Comparison of ENCODE assay signal across 18 cellular contexts in the genomic region with DNA sequence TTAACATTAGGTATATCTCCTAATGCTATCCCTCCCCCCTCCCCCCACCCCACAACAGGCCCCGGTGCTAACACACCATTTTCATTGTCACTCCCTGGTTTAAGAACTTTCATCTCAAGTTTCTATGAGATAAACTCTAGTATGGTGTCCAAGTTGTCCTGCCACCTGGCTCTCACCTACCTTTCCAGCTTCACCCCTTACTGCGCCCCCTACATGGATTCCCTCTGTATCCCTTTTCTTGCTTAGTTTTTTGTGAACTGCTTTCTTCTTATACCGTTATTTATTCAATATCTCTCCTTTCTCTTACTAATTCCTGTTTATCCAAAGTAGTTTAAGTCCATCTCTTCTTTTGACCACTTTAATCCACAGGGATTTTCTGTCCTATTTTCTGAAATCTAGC. TPM values are rescaled to one million over a fixed set of nuclear protein-coding genes. Genes with fewer than 3 reads are reported as not detected.
A peak's percentile ranks its signal among the peaks of the same experiment; 100 is the strongest.
DNase-seq lines count a peak whose midpoint lies in the region; ATAC-seq lines count a peak whose summit lies in the region.
"Had no signal": no experiment of that assay in that cellular context is flagged by ENCODE, and none has a peak within 500 bp of the region (broad histone marks: within the 10 kb centered on the region; RNA-seq: fewer than 3 reads in every experiment).

No MANE protein-coding gene starts in this region.

- no peak for DNase-seq in activated naive CD4-positive, alpha-beta T cell treated with anti-CD3 and anti-CD28 coated beads for 36 hours
- DNase-seq in T-cell = no peak
- DNase-seq in iPS-NIHi7 (ENCODE audit: extremely low spot score) = peak; percentile 21
- no peak for DNase-seq in stimulated activated effector memory CD8-positive, alpha-beta T cell treated with anti-CD3 and anti-CD28 coated beads, Interleukin-12 subunit alpha, Interleukin-12 subunit beta, amount 100 ng/mL, for 72 hours (ENCODE audit: low spot score in 2 of 2)
- DNase-seq in GM03348 (ENCODE audit: low spot score) = no peak
- DNase-seq: activated CD8-positive, alpha-beta memory T cell treated with anti-CD3 and anti-CD28 coated beads, Interleukin-2, amount 10 ng/mL, durations not matched to agents 7 days and 5 days; activated gamma-delta T cell; effector CD8-positive, alpha-beta T cell; esophagus squamous epithelium; left cardiac atrium; NCI-H2171; SHP77 treated with DMSO at 0.1 percent for 48 hours had no signal

- H3K27ac Mint-ChIP-seq in activated naive CD4-positive, alpha-beta T cell treated with anti-CD3 and anti-CD28 coated beads, Interleukin-2, amount 50 U/mL, for 24 hours = peak overlapping the region; percentile 88
- no peak overlapping the region for H3K27ac Mint-ChIP-seq in activated naive CD4-positive, alpha-beta T cell treated with anti-CD3 and anti-CD28 coated beads for 36 hours
- H3K27ac Mint-ChIP-seq in T-cell = peak overlapping the region; percentile 36 to 43
- H3K27ac Mint-ChIP-seq in stimulated activated effector memory CD8-positive, alpha-beta T cell treated with anti-CD3 and anti-CD28 coated beads, Interleukin-12 subunit alpha, Interleukin-12 subunit beta, amount 100 ng/mL, for 72 hours = peak overlapping the region; percentile 58
- H3K27ac Mint-ChIP-seq: activated CD8-positive, alpha-beta memory T cell treated with anti-CD3 and anti-CD28 coated beads, Interleukin-2, amount 10 ng/mL, durations not matched to agents 7 days and 5 days; T-helper 1 cell treated with Interleukin-12 subunit alpha and Interleukin-12 subunit beta and Interleukin-4 antibody, amounts not matched to agents 30 μg/mL and 1 μg/mL, for 36 hours had no signal

- H3K4me1 Mint-ChIP-seq in activated naive CD4-positive, alpha-beta T cell treated with anti-CD3 and anti-CD28 coated beads, Interleukin-2, amount 50 U/mL, for 24 hours = peaks cover 83% of the 10 kb centered on the region
- peaks cover 68% of the 10 kb centered on the region for H3K4me1 Mint-ChIP-seq in activated naive CD4-positive, alpha-beta T cell treated with anti-CD3 and anti-CD28 coated beads for 36 hours (ENCODE audit: low read depth)
- H3K4me1 Mint-ChIP-seq in T-cell = peaks cover 77 to 89% (median 81%) of the 10 kb centered on the region in 3 donors
- peaks cover 68% of the 10 kb centered on the region for H3K4me1 Mint-ChIP-seq in stimulated activated effector memory CD8-positive, alpha-beta T cell treated with anti-CD3 and anti-CD28 coated beads, Interleukin-12 subunit alpha, Interleukin-12 subunit beta, amount 100 ng/mL, for 72 hours

- no peaks in the 10 kb centered on the region for H3K9me3 Mint-ChIP-seq in activated naive CD4-positive, alpha-beta T cell treated with anti-CD3 and anti-CD28 coated beads, Interleukin-2, amount 50 U/mL, for 24 hours
- no peaks in the 10 kb centered on the region for H3K9me3 Mint-ChIP-seq in activated naive CD4-positive, alpha-beta T cell treated with anti-CD3 and anti-CD28 coated beads for 36 hours
- no peaks in the 10 kb centered on the region for H3K9me3 Mint-ChIP-seq in T-cell
- no peaks in the 10 kb centered on the region for H3K9me3 Mint-ChIP-seq in stimulated activated effector memory CD8-positive, alpha-beta T cell treated with anti-CD3 and anti-CD28 coated beads, Interleukin-12 subunit alpha, Interleukin-12 subunit beta, amount 100 ng/mL, for 72 hours
- H3K9me3 Mint-ChIP-seq: T-helper 1 cell treated with Interleukin-12 subunit alpha and Interleukin-12 subunit beta and Interleukin-4 antibody, amounts not matched to agents 30 μg/mL and 1 μg/mL, for 36 hours had no signal

- ATAC-seq in T-cell (replicated peaks in 1 of 4) (no peak), GM21390 (IDR thresholded peaks at IDR 0.05; ENCODE audit: unreplicated experiment) (no peak), HG03571 (IDR thresholded peaks at IDR 0.05; ENCODE audit: unreplicated experiment) (no peak)
- no peak for ATAC-seq in stimulated activated effector memory CD8-positive, alpha-beta T cell treated with anti-CD3 and anti-CD28 coated beads, Interleukin-12 subunit alpha, Interleukin-12 subunit beta, amount 100 ng/mL, for 72 hours
- ATAC-seq: A549; activated CD4-positive, CD25-positive, alpha-beta regulatory T cell treated with anti-CD3 and anti-CD28 coated beads, Interleukin-2, amount 50 U/mL, for 24 hours; activated CD8-positive, alpha-beta memory T cell treated with anti-CD3 and anti-CD28 coated beads, Interleukin-2, amount 10 ng/mL, durations not matched to agents 7 days and 5 days had no signal

- no peaks in the 10 kb centered on the region for H3K27me3 Mint-ChIP-seq in activated naive CD4-positive, alpha-beta T cell treated with anti-CD3 and anti-CD28 coated beads, Interleukin-2, amount 50 U/mL, for 24 hours
- H3K27me3 Mint-ChIP-seq in activated naive CD4-positive, alpha-beta T cell treated with anti-CD3 and anti-CD28 coated beads for 36 hours (ENCODE audit: low read depth) = no peaks in the 10 kb centered on the region
- no peaks in the 10 kb centered on the region for H3K27me3 Mint-ChIP-seq in T-cell
- H3K27me3 Mint-ChIP-seq: activated CD8-positive, alpha-beta memory T cell treated with anti-CD3 and anti-CD28 coated beads, Interleukin-2, amount 10 ng/mL, durations not matched to agents 7 days and 5 days had no signal

- CTCF ChIA-PET in activated naive CD4-positive, alpha-beta T cell treated with anti-CD3 and anti-CD28 coated beads for 36 hours (lab: Charles Lee) = no interaction called here
- CTCF ChIA-PET in T-cell (lab: Charles Lee) = no interaction called here

- POLR2A ChIA-PET in T-cell (lab: Charles Lee) = no interaction called here

- intact Hi-C loops in activated naive CD4-positive, alpha-beta T cell treated with anti-CD3 and anti-CD28 coated beads for 36 hours (cut with micrococcal nuclease) = loop anchor here (2.0 kb wide), 1 partner anchor 14 kb away; no protein-coding TSS in a partner anchor

- H3K36me3 Mint-ChIP-seq in activated naive CD4-positive, alpha-beta T cell treated with anti-CD3 and anti-CD28 coated beads, Interleukin-2, amount 50 U/mL, for 24 hours = peaks cover 12% of the 10 kb centered on the region
- H3K36me3 Mint-ChIP-seq in activated naive CD4-positive, alpha-beta T cell treated with anti-CD3 and anti-CD28 coated beads for 36 hours (ENCODE audit: low read depth) = peaks cover 8% of the 10 kb centered on the region
- H3K36me3 Mint-ChIP-seq in T-cell = peaks cover 47% of the 10 kb centered on the region
- peaks cover 13% of the 10 kb centered on the region for H3K36me3 Mint-ChIP-seq in stimulated activated effector memory CD8-positive, alpha-beta T cell treated with anti-CD3 and anti-CD28 coated beads, Interleukin-12 subunit alpha, Interleukin-12 subunit beta, amount 100 ng/mL, for 72 hours

- H3K4me3 Mint-ChIP-seq in activated naive CD4-positive, alpha-beta T cell treated with anti-CD3 and anti-CD28 coated beads, Interleukin-2, amount 50 U/mL, for 24 hours = peak overlapping the region; percentile 19
- no peak overlapping the region for H3K4me3 Mint-ChIP-seq in activated naive CD4-positive, alpha-beta T cell treated with anti-CD3 and anti-CD28 coated beads for 36 hours
- peak overlapping the region in 1 of 3 donors; percentile 1 for H3K4me3 Mint-ChIP-seq in T-cell
- no peak overlapping the region for H3K4me3 Mint-ChIP-seq in stimulated activated effector memory CD8-positive, alpha-beta T cell treated with anti-CD3 and anti-CD28 coated beads, Interleukin-12 subunit alpha, Interleukin-12 subunit beta, amount 100 ng/mL, for 72 hours
- H3K4me3 Mint-ChIP-seq: activated CD8-positive, alpha-beta memory T cell treated with anti-CD3 and anti-CD28 coated beads, Interleukin-2, amount 10 ng/mL, durations not matched to agents 7 days and 5 days; T-helper 1 cell treated with Interleukin-12 subunit alpha and Interleukin-12 subunit beta and Interleukin-4 antibody, amounts not matched to agents 30 μg/mL and 1 μg/mL, for 36 hours had no signal

RNA-seq across cellular contexts. Expression of a gene that starts 15.2 kb away (rescaled TPM):
- total RNA-seq in activated naive CD4-positive, alpha-beta T cell treated with anti-CD3 and anti-CD28 coated beads for 36 hours = 10 to 100 TPM; 65.8 to 65.9 TPM
- 100 to 1,000 TPM; 101 to 223 (median 123) TPM for total RNA-seq in T-cell
